ENCODE assay signal across 23 cellular contexts in genomic region chr1:4963251-4963650, GRCh38.
DNase-seq lines count a peak whose midpoint lies in the region; ATAC-seq lines count a peak whose summit lies in the region.
"Had no signal": no experiment of that assay in that cellular context is flagged by ENCODE, and none has a peak within 500 bp of the region (broad histone marks: within the 10 kb centered on the region; RNA-seq: fewer than 3 reads in every experiment).

No MANE protein-coding gene starts in this region.

- no peaks in the 10 kb centered on the region for H3K4me1 ChIP-seq in right cardiac atrium (ENCODE audit: control insufficient read depth, insufficient read depth, low read length)
- H3K4me1 ChIP-seq: upper lobe of left lung had no signal

- H3K4me1 Mint-ChIP-seq in stimulated activated naive B cell treated with anti-CD40 and anti-IgM and Interleukin-4, amounts not matched to agents 10 μg/mL and 1 μg/mL and 100 μg/mL, for 72 hours: no peaks in the 10 kb centered on the region
- H3K4me1 Mint-ChIP-seq: activated CD4-positive, alpha-beta memory T cell treated with anti-CD3 and anti-CD28 coated beads, Interleukin-2, amount 10 ng/mL, durations not matched to agents 7 days and 5 days; activated naive CD4-positive, alpha-beta T cell treated with anti-CD3 and anti-CD28 coated beads, Interleukin-2, amount 50 U/mL, for 24 hours had no signal

- no peaks in the 10 kb centered on the region for H3K36me3 Mint-ChIP-seq in stimulated activated naive B cell treated with anti-CD40 and anti-IgM and Interleukin-4, amounts not matched to agents 10 μg/mL and 1 μg/mL and 100 μg/mL, for 72 hours
- H3K36me3 Mint-ChIP-seq: activated naive CD4-positive, alpha-beta T cell treated with anti-CD3 and anti-CD28 coated beads, Interleukin-2, amount 50 U/mL, for 24 hours had no signal

- peaks cover 12 to 16% of the 10 kb centered on the region in 2 donors for H3K27me3 Mint-ChIP-seq in stimulated activated naive B cell treated with anti-CD40 and anti-IgM and Interleukin-4, amounts not matched to agents 10 μg/mL and 1 μg/mL and 100 μg/mL, for 72 hours
- H3K27me3 Mint-ChIP-seq: activated CD4-positive, alpha-beta memory T cell treated with anti-CD3 and anti-CD28 coated beads, Interleukin-2, amount 10 ng/mL, durations not matched to agents 7 days and 5 days had no signal

- H3K27me3 ChIP-seq in right cardiac atrium (ENCODE audit: control insufficient read depth, insufficient read depth): no peaks in the 10 kb centered on the region
- H3K27me3 ChIP-seq: pancreas, upper lobe of left lung had no signal

- H3K9me3 Mint-ChIP-seq in stimulated activated naive B cell treated with anti-CD40 and anti-IgM and Interleukin-4, amounts not matched to agents 10 μg/mL and 1 μg/mL and 100 μg/mL, for 72 hours: no peaks in the 10 kb centered on the region
- H3K9me3 Mint-ChIP-seq: activated CD4-positive, alpha-beta memory T cell treated with anti-CD3 and anti-CD28 coated beads, Interleukin-2, amount 10 ng/mL, durations not matched to agents 7 days and 5 days; activated naive CD4-positive, alpha-beta T cell treated with anti-CD3 and anti-CD28 coated beads, Interleukin-2, amount 50 U/mL, for 24 hours; activated T-cell treated with anti-CD3 and anti-CD28 coated beads, Interleukin-2, amount 50 U/mL, for 24 hours; CD4-positive, alpha-beta T cell; naive thymus-derived CD4-positive, alpha-beta T cell had no signal

- WGBS in right cardiac atrium: 73% methylated on average over 8 of the region's 8 CpGs

- no peak overlapping the region for H3K4me3 ChIP-seq in right cardiac atrium (ENCODE audit: low read length)
- H3K4me3 ChIP-seq: pancreas, SK-N-MC, upper lobe of left lung had no signal

- no peak for ATAC-seq in stimulated activated naive B cell treated with anti-CD40 and anti-IgM and Interleukin-4, amounts not matched to agents 10 μg/mL and 1 μg/mL and 100 μg/mL, for 72 hours (replicated peaks)
- ATAC-seq in right cardiac atrium (no peak), GM18909 (IDR thresholded peaks at IDR 0.05; ENCODE audit: poor library complexity, unreplicated experiment) (no peak)
- ATAC-seq: naive thymus-derived CD4-positive, alpha-beta T cell; stimulated activated naive CD8-positive, alpha-beta T cell treated with anti-CD3 and anti-CD28 coated beads, Interleukin-15, amount 100 ng/mL, for 72 hours had no signal

- intact Hi-C loops in right cardiac atrium (cut with DNase I): no loop called here

- H3K27ac Mint-ChIP-seq in stimulated activated naive B cell treated with anti-CD40 and anti-IgM and Interleukin-4, amounts not matched to agents 10 μg/mL and 1 μg/mL and 100 μg/mL, for 72 hours: no peak overlapping the region
- H3K27ac Mint-ChIP-seq: activated CD4-positive, alpha-beta memory T cell treated with anti-CD3 and anti-CD28 coated beads, Interleukin-2, amount 10 ng/mL, durations not matched to agents 7 days and 5 days; activated naive CD4-positive, alpha-beta T cell treated with anti-CD3 and anti-CD28 coated beads, Interleukin-2, amount 50 U/mL, for 24 hours; activated T-cell treated with anti-CD3 and anti-CD28 coated beads, Interleukin-2, amount 50 U/mL, for 24 hours; CD4-positive, alpha-beta T cell; naive thymus-derived CD4-positive, alpha-beta T cell; stimulated activated naive CD8-positive, alpha-beta T cell treated with anti-CD3 and anti-CD28 coated beads, Interleukin-15, amount 100 ng/mL, for 72 hours had no signal

- no peak overlapping the region for H3K4me3 Mint-ChIP-seq in stimulated activated naive B cell treated with anti-CD40 and anti-IgM and Interleukin-4, amounts not matched to agents 10 μg/mL and 1 μg/mL and 100 μg/mL, for 72 hours
- H3K4me3 Mint-ChIP-seq: activated CD4-positive, alpha-beta memory T cell treated with anti-CD3 and anti-CD28 coated beads, Interleukin-2, amount 10 ng/mL, durations not matched to agents 7 days and 5 days; activated naive CD4-positive, alpha-beta T cell treated with anti-CD3 and anti-CD28 coated beads, Interleukin-2, amount 50 U/mL, for 24 hours; activated T-cell treated with anti-CD3 and anti-CD28 coated beads, Interleukin-2, amount 50 U/mL, for 24 hours; CD4-positive, alpha-beta T cell; naive thymus-derived CD4-positive, alpha-beta T cell; stimulated activated naive CD8-positive, alpha-beta T cell treated with anti-CD3 and anti-CD28 coated beads, Interleukin-15, amount 100 ng/mL, for 72 hours had no signal

- no peaks in the 10 kb centered on the region for H3K9me3 ChIP-seq in right cardiac atrium (ENCODE audit: control insufficient read depth, low read length)
- H3K9me3 ChIP-seq: pancreas, upper lobe of left lung had no signal

- no peak overlapping the region for H3K27ac ChIP-seq in right cardiac atrium (ENCODE audit: low read length)
- H3K27ac ChIP-seq: pancreas, SK-N-MC, upper lobe of left lung had no signal

- DNase-seq in ACHN (peak; percentile 18), HT1080 (ENCODE audit: low read depth) (peak; percentile 82), T1000 (lab: John Stamatoyannopoulos, UW) (peak; percentile 5), iris pigment epithelial cell (ENCODE audit: low read depth) (peak; percentile 18), NCI-H2107 treated with DMSO at 0.1 percent for 48 hours (lab: John Stamatoyannopoulos, UW; ENCODE audit: unreplicated experiment) (no peak), right cardiac atrium (no peak)
- DNase-seq in stimulated activated naive B cell treated with anti-CD40 and anti-IgM and Interleukin-4, amounts not matched to agents 10 μg/mL and 1 μg/mL and 100 μg/mL, for 72 hours: no peak
- DNase-seq: activated CD4-positive, alpha-beta memory T cell treated with anti-CD3 and anti-CD28 coated beads, Interleukin-2, amount 10 ng/mL, durations not matched to agents 7 days and 5 days; activated CD4-positive, CD25-positive, alpha-beta regulatory T cell; activated T-cell treated with anti-CD3 and anti-CD28 coated beads, Interleukin-2, amount 50 U/mL, for 24 hours; CD4-positive, alpha-beta T cell; Kasumi-1; naive thymus-derived CD4-positive, alpha-beta T cell; NCI-H1694; NCI-H748 treated with DMSO at 0.1 percent for 48 hours; OCI-M1; stimulated activated CD4-positive, alpha-beta T cell treated with anti-CD3 and anti-CD28 coated beads, Interleukin-2, amount 100 ng/mL, for 24 hours; stimulated activated naive CD8-positive, alpha-beta T cell treated with anti-CD3 and anti-CD28 coated beads, Interleukin-15, amount 100 ng/mL, for 72 hours; upper lobe of left lung had no signal

- in situ Hi-C loops in ACHN (cut with HindIII; ENCODE audit: low pct_ligation_motif_present, low pct_unique_long_range_greater_than_20kb, low sequenced_read_pairs): no loop called here

Comparison
In these comparisons a context has a peak if more than half of its experiments do, and no peak if none do; other contexts are left out.
1. DNase-seq: peak in ACHN (single experiment), HT1080 (single experiment), T1000 (single experiment) and iris pigment epithelial cell (single experiment); none in NCI-H2107 treated with DMSO at 0.1 percent for 48 hours (single experiment), stimulated activated naive B cell treated with anti-CD40 and anti-IgM and Interleukin-4, amounts not matched to agents 10 μg/mL and 1 μg/mL and 100 μg/mL, for 72 hours (single experiment) and right cardiac atrium (0 of 3).